In genomic region chr2:118853647-118854367, GRCh38 we compare ENCODE assay signal across 14 cellular contexts. TPM values are rescaled to one million over a fixed set of nuclear protein-coding genes. Genes with fewer than 3 reads are reported as not detected.
A peak's percentile ranks its signal among the peaks of the same experiment; 100 is the strongest.
DNase-seq lines count a peak whose midpoint lies in the region; ATAC-seq lines count a peak whose summit lies in the region.
"Had no signal": no experiment of that assay in that cellular context is flagged by ENCODE, and none has a peak within 500 bp of the region (broad histone marks: within the 10 kb centered on the region; RNA-seq: fewer than 3 reads in every experiment).

No MANE protein-coding gene starts in this region.

- CTCF ChIA-PET in activated CD4-positive, alpha-beta memory T cell treated with anti-CD3 and anti-CD28 coated beads for 36 hours (lab: Charles Lee) = interaction anchor here (0.7 to 3.8 kb wide), 3 partner anchors 10 to 637 kb away, joined by 3 to 58 read pairs (median 3); no protein-coding TSS in a partner anchor
- CTCF ChIA-PET in activated CD4-positive, alpha-beta memory T cell treated with anti-CD3 and anti-CD28 coated beads, Interleukin-2, amount 10 ng/mL, durations not matched to agents 7 days and 5 days (lab: Charles Lee) = no interaction called here

- no peaks in the 10 kb centered on the region for H3K36me3 Mint-ChIP-seq in activated CD4-positive, alpha-beta memory T cell treated with anti-CD3 and anti-CD28 coated beads for 36 hours
- peaks cover 4% of the 10 kb centered on the region for H3K36me3 Mint-ChIP-seq in activated CD4-positive, alpha-beta memory T cell treated with anti-CD3 and anti-CD28 coated beads, Interleukin-2, amount 10 ng/mL, durations not matched to agents 7 days and 5 days (ENCODE audit: low read depth)
- peaks cover 4% of the 10 kb centered on the region for H3K36me3 Mint-ChIP-seq in activated naive CD8-positive, alpha-beta T cell treated with anti-CD3 and anti-CD28 coated beads, Interleukin-2, amount 10 ng/mL, durations not matched to agents 7 days and 5 days
- H3K36me3 Mint-ChIP-seq in stimulated activated memory B cell treated with anti-CD40 and anti-IgM and Interleukin-4, amounts not matched to agents 10 μg/mL and 1 μg/mL and 100 μg/mL, for 72 hours = no peaks in the 10 kb centered on the region

- peak overlapping the region; percentile 38 for H3K27ac Mint-ChIP-seq in activated CD4-positive, alpha-beta memory T cell treated with anti-CD3 and anti-CD28 coated beads for 36 hours
- H3K27ac Mint-ChIP-seq in activated CD4-positive, alpha-beta memory T cell treated with anti-CD3 and anti-CD28 coated beads, Interleukin-2, amount 10 ng/mL, durations not matched to agents 7 days and 5 days = no peak overlapping the region
- H3K27ac Mint-ChIP-seq in activated naive CD8-positive, alpha-beta T cell treated with anti-CD3 and anti-CD28 coated beads, Interleukin-2, amount 10 ng/mL, durations not matched to agents 7 days and 5 days = peak overlapping the region; percentile 3
- H3K27ac Mint-ChIP-seq in stimulated activated memory B cell treated with anti-CD40 and anti-IgM and Interleukin-4, amounts not matched to agents 10 μg/mL and 1 μg/mL and 100 μg/mL, for 72 hours = no peak overlapping the region

- H3K4me3 Mint-ChIP-seq in activated CD4-positive, alpha-beta memory T cell treated with anti-CD3 and anti-CD28 coated beads for 36 hours = no peak overlapping the region
- H3K4me3 Mint-ChIP-seq in activated CD4-positive, alpha-beta memory T cell treated with anti-CD3 and anti-CD28 coated beads, Interleukin-2, amount 10 ng/mL, durations not matched to agents 7 days and 5 days = no peak overlapping the region
- no peak overlapping the region for H3K4me3 Mint-ChIP-seq in activated naive CD8-positive, alpha-beta T cell treated with anti-CD3 and anti-CD28 coated beads, Interleukin-2, amount 10 ng/mL, durations not matched to agents 7 days and 5 days
- H3K4me3 Mint-ChIP-seq in stimulated activated memory B cell treated with anti-CD40 and anti-IgM and Interleukin-4, amounts not matched to agents 10 μg/mL and 1 μg/mL and 100 μg/mL, for 72 hours = peak overlapping the region; percentile 12

- DNase-seq in activated CD4-positive, alpha-beta memory T cell treated with anti-CD3 and anti-CD28 coated beads for 36 hours = no peak
- no peak for DNase-seq in activated CD4-positive, alpha-beta memory T cell treated with anti-CD3 and anti-CD28 coated beads, Interleukin-2, amount 10 ng/mL, durations not matched to agents 7 days and 5 days
- peak; percentile 32 for DNase-seq in activated naive CD8-positive, alpha-beta T cell treated with anti-CD3 and anti-CD28 coated beads, Interleukin-2, amount 10 ng/mL, durations not matched to agents 7 days and 5 days
- DNase-seq in left kidney (ENCODE audit: low read depth, low spot score) (peak; percentile 11), mesenteric fat pad (ENCODE audit: low spot score) (no peak), HPDE6-E6E7 (ENCODE audit: extremely low spot score) (no peak)
- DNase-seq in stimulated activated naive CD4-positive, alpha-beta T cell treated with Interleukin-2 at 50 U/mL for 16 hours (lab: John Stamatoyannopoulos, UW) = no peak
- DNase-seq: ACHN, activated gamma-delta T cell treated with Interleukin-2 at 50 U/mL for 16 hours, NCI-H1048, small intestine, testis had no signal

- ATAC-seq in activated naive CD8-positive, alpha-beta T cell treated with anti-CD3 and anti-CD28 coated beads, Interleukin-2, amount 10 ng/mL, durations not matched to agents 7 days and 5 days (ENCODE audit: low read depth) = no peak
- no peak for ATAC-seq in stimulated activated memory B cell treated with anti-CD40 and anti-IgM and Interleukin-4, amounts not matched to agents 10 μg/mL and 1 μg/mL and 100 μg/mL, for 72 hours
- ATAC-seq: left lobe of liver had no signal

- H3K9me3 Mint-ChIP-seq in activated CD4-positive, alpha-beta memory T cell treated with anti-CD3 and anti-CD28 coated beads for 36 hours = no peaks in the 10 kb centered on the region
- H3K9me3 Mint-ChIP-seq in activated CD4-positive, alpha-beta memory T cell treated with anti-CD3 and anti-CD28 coated beads, Interleukin-2, amount 10 ng/mL, durations not matched to agents 7 days and 5 days = no peaks in the 10 kb centered on the region
- H3K9me3 Mint-ChIP-seq in activated naive CD8-positive, alpha-beta T cell treated with anti-CD3 and anti-CD28 coated beads, Interleukin-2, amount 10 ng/mL, durations not matched to agents 7 days and 5 days = peaks cover 3% of the 10 kb centered on the region
- peaks cover 3% of the 10 kb centered on the region for H3K9me3 Mint-ChIP-seq in stimulated activated memory B cell treated with anti-CD40 and anti-IgM and Interleukin-4, amounts not matched to agents 10 μg/mL and 1 μg/mL and 100 μg/mL, for 72 hours

- peaks cover 75% of the 10 kb centered on the region for H3K27me3 Mint-ChIP-seq in activated CD4-positive, alpha-beta memory T cell treated with anti-CD3 and anti-CD28 coated beads for 36 hours
- peaks cover 85% of the 10 kb centered on the region for H3K27me3 Mint-ChIP-seq in activated CD4-positive, alpha-beta memory T cell treated with anti-CD3 and anti-CD28 coated beads, Interleukin-2, amount 10 ng/mL, durations not matched to agents 7 days and 5 days
- H3K27me3 Mint-ChIP-seq in activated naive CD8-positive, alpha-beta T cell treated with anti-CD3 and anti-CD28 coated beads, Interleukin-2, amount 10 ng/mL, durations not matched to agents 7 days and 5 days = peaks cover 89% of the 10 kb centered on the region
- peaks cover 99% of the 10 kb centered on the region for H3K27me3 Mint-ChIP-seq in stimulated activated memory B cell treated with anti-CD40 and anti-IgM and Interleukin-4, amounts not matched to agents 10 μg/mL and 1 μg/mL and 100 μg/mL, for 72 hours

- POLR2A ChIA-PET in activated CD4-positive, alpha-beta memory T cell treated with anti-CD3 and anti-CD28 coated beads for 36 hours (lab: Charles Lee) = no interaction called here
- POLR2A ChIA-PET in activated CD4-positive, alpha-beta memory T cell treated with anti-CD3 and anti-CD28 coated beads, Interleukin-2, amount 10 ng/mL, durations not matched to agents 7 days and 5 days (lab: Charles Lee) = no interaction called here
- POLR2A ChIA-PET in activated naive CD8-positive, alpha-beta T cell treated with anti-CD3 and anti-CD28 coated beads, Interleukin-2, amount 10 ng/mL, durations not matched to agents 7 days and 5 days (lab: Charles Lee) = no interaction called here

- peaks cover 19% of the 10 kb centered on the region for H3K4me1 Mint-ChIP-seq in activated CD4-positive, alpha-beta memory T cell treated with anti-CD3 and anti-CD28 coated beads for 36 hours (ENCODE audit: low read depth)
- H3K4me1 Mint-ChIP-seq in activated CD4-positive, alpha-beta memory T cell treated with anti-CD3 and anti-CD28 coated beads, Interleukin-2, amount 10 ng/mL, durations not matched to agents 7 days and 5 days = peaks cover 10% of the 10 kb centered on the region
- peaks cover 14% of the 10 kb centered on the region for H3K4me1 Mint-ChIP-seq in activated naive CD8-positive, alpha-beta T cell treated with anti-CD3 and anti-CD28 coated beads, Interleukin-2, amount 10 ng/mL, durations not matched to agents 7 days and 5 days
- peaks cover 39% of the 10 kb centered on the region for H3K4me1 Mint-ChIP-seq in stimulated activated memory B cell treated with anti-CD40 and anti-IgM and Interleukin-4, amounts not matched to agents 10 μg/mL and 1 μg/mL and 100 μg/mL, for 72 hours

- intact Hi-C loops in activated CD4-positive, alpha-beta memory T cell treated with anti-CD3 and anti-CD28 coated beads for 36 hours (cut with micrococcal nuclease) = loop anchor here (2.0 kb wide), 1 partner anchor 361 kb away; no protein-coding TSS in a partner anchor

RNA-seq across cellular contexts. Expression of gene EN1, which starts 6.4 kb away (rescaled TPM):
- total RNA-seq in activated CD4-positive, alpha-beta memory T cell treated with anti-CD3 and anti-CD28 coated beads for 36 hours = not detected
- not detected for total RNA-seq in activated CD4-positive, alpha-beta memory T cell treated with anti-CD3 and anti-CD28 coated beads, Interleukin-2, amount 10 ng/mL, durations not matched to agents 7 days and 5 days
- not detected for total RNA-seq in activated naive CD8-positive, alpha-beta T cell treated with anti-CD3 and anti-CD28 coated beads, Interleukin-2, amount 10 ng/mL, durations not matched to agents 7 days and 5 days
- total RNA-seq in mesenteric fat pad = 4.4 TPM
- total RNA-seq: left lobe of liver had no signal

Comparison
In these comparisons a context has a peak if more than half of its experiments do, and no peak if none do; other contexts are left out.
1. H3K27ac Mint-ChIP-seq: peak in activated CD4-positive, alpha-beta memory T cell treated with anti-CD3 and anti-CD28 coated beads for 36 hours (single experiment) and activated naive CD8-positive, alpha-beta T cell treated with anti-CD3 and anti-CD28 coated beads, Interleukin-2, amount 10 ng/mL, durations not matched to agents 7 days and 5 days (single experiment); none in activated CD4-positive, alpha-beta memory T cell treated with anti-CD3 and anti-CD28 coated beads, Interleukin-2, amount 10 ng/mL, durations not matched to agents 7 days and 5 days (single experiment) and stimulated activated memory B cell treated with anti-CD40 and anti-IgM and Interleukin-4, amounts not matched to agents 10 μg/mL and 1 μg/mL and 100 μg/mL, for 72 hours (single experiment).
2. DNase-seq: peak in activated naive CD8-positive, alpha-beta T cell treated with anti-CD3 and anti-CD28 coated beads, Interleukin-2, amount 10 ng/mL, durations not matched to agents 7 days and 5 days (single experiment) and left kidney (single experiment); none in activated CD4-positive, alpha-beta memory T cell treated with anti-CD3 and anti-CD28 coated beads for 36 hours (single experiment), activated CD4-positive, alpha-beta memory T cell treated with anti-CD3 and anti-CD28 coated beads, Interleukin-2, amount 10 ng/mL, durations not matched to agents 7 days and 5 days (single experiment), mesenteric fat pad (single experiment), HPDE6-E6E7 (single experiment) and stimulated activated naive CD4-positive, alpha-beta T cell treated with Interleukin-2 at 50 U/mL for 16 hours (single experiment).